In the genomic region with DNA sequence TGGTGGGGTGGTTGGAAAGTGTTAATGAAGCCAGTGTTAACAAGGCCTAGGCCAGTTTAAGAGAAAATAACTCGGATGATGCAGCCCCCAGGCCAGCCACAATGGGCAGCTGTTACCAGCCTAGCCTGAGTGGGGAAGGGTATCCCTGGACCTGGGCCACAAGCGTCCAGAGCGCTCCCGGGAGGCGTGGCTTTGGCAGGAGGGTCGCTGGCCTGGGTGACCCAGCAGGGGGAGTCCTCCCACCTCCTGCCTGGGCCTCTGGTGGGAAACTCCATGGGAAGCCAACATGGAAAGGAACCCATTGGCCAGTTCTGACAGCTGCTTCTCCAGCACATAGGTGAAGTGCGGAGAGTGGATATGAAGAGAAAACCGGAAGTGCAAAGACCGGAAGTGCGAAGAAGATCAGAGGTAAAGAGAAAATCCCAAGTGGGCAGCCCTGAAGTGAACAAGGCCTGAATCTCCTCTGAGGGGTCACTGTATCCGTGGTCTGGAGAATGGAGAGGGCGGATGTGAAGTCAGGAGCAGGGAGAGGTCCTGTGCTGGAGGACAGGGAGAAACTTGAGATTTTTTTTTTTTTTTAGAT, we compare ENCODE assay signal across 1 cellular context.
TF ChIP-seq lines count a peak whose summit lies in the region.

No MANE protein-coding gene starts in this region.

TF ChIP-seq in SK-N-SH treated with all-trans-retinoic acid at 6 μM for 48 hours, 23 proteins besides CTCF, POLR2A, EP300 and RAD21 (continued from another document):
- TF ChIP-seq, protein P1, sequence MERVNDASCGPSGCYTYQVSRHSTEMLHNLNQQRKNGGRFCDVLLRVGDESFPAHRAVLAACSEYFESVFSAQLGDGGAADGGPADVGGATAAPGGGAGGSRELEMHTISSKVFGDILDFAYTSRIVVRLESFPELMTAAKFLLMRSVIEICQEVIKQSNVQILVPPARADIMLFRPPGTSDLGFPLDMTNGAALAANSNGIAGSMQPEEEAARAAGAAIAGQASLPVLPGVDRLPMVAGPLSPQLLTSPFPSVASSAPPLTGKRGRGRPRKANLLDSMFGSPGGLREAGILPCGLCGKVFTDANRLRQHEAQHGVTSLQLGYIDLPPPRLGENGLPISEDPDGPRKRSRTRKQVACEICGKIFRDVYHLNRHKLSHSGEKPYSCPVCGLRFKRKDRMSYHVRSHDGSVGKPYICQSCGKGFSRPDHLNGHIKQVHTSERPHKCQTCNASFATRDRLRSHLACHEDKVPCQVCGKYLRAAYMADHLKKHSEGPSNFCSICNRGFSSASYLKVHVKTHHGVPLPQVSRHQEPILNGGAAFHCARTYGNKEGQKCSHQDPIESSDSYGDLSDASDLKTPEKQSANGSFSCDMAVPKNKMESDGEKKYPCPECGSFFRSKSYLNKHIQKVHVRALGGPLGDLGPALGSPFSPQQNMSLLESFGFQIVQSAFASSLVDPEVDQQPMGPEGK (CRISPR knock-in tag; IDR thresholded peaks at IDR 0.05; ENCODE audit: borderline replicate concordance), result no peak
- no peak for TF ChIP-seq TCF4 (CRISPR knock-in tag; IDR thresholded peaks at IDR 0.05; ENCODE audit: borderline replicate concordance)
- TF ChIP-seq, protein P2, sequence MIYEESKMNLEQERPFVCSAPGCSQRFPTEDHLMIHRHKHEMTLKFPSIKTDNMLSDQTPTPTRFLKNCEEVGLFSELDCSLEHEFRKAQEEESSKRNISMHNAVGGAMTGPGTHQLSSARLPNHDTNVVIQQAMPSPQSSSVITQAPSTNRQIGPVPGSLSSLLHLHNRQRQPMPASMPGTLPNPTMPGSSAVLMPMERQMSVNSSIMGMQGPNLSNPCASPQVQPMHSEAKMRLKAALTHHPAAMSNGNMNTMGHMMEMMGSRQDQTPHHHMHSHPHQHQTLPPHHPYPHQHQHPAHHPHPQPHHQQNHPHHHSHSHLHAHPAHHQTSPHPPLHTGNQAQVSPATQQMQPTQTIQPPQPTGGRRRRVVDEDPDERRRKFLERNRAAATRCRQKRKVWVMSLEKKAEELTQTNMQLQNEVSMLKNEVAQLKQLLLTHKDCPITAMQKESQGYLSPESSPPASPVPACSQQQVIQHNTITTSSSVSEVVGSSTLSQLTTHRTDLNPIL (CRISPR knock-in tag; IDR thresholded peaks at IDR 0.05; ENCODE audit: low read depth), result no peak
